In genomic region chr3:24521306-24522154, GRCh38 we compare ENCODE assay signal across 8 cellular contexts. TPM values are rescaled to one million over a fixed set of nuclear protein-coding genes. Genes with fewer than 3 reads are reported as not detected.
DNase-seq lines count a peak whose midpoint lies in the region; ATAC-seq, FAIRE-seq and TF ChIP-seq lines count a peak whose summit lies in the region.

No MANE protein-coding gene starts in this region.

- peak; percentile 38 for DNase-seq in NCI-H146 (lab: John Stamatoyannopoulos, UW)
- no peak for DNase-seq in NCI-H146 treated with DMSO at 0.1 percent for 48 hours (lab: John Stamatoyannopoulos, UW; ENCODE audit: unreplicated experiment)
- peak; percentile 42 to 75 (median 71) for DNase-seq in Peyer's patch
- DNase-seq in fibroblast of lung (ENCODE audit: low read depth in 2 of 2): peak; percentile 34 to 45
- peak; percentile 69 for DNase-seq in urothelium cell line (ENCODE audit: low spot score)
- DNase-seq in NCI-H1694 treated with DMSO at 0.1 percent for 48 hours (lab: John Stamatoyannopoulos, UW): no peak

- H3K36me3 ChIP-seq in Peyer's patch (no peaks in the 10 kb centered on the region), fibroblast of lung (ENCODE audit: control insufficient read depth, insufficient read depth, low read length) (no peaks in the 10 kb centered on the region), mucosa of rectum (ENCODE audit: control insufficient read depth in 2 of 2, insufficient read depth in 2 of 2, low read length in 2 of 2) (no peaks in the 10 kb centered on the region)

- H3K4me2 ChIP-seq in fibroblast of lung (ENCODE audit: extremely low read depth, insufficient read depth, low read length): peak overlapping the region; percentile 87

- peaks cover 0 to 3% (median 0%) of the 10 kb centered on the region in 4 donors for H3K4me1 ChIP-seq in Peyer's patch
- no peaks in the 10 kb centered on the region for H3K4me1 ChIP-seq in fibroblast of lung (ENCODE audit: control insufficient read depth, extremely low read depth, insufficient read depth, low read length)
- H3K4me1 ChIP-seq in mucosa of rectum (ENCODE audit: control insufficient read depth in 2 of 2, insufficient read depth in 2 of 2, low read length in 2 of 2): peaks cover 0 to 11% of the 10 kb centered on the region in 2 donors

- H3K27me3 ChIP-seq in Peyer's patch: no peaks in the 10 kb centered on the region
- no peaks in the 10 kb centered on the region for H3K27me3 ChIP-seq in fibroblast of lung (ENCODE audit: control insufficient read depth, insufficient read depth, low read length)
- peaks cover 0 to 5% of the 10 kb centered on the region in 2 donors for H3K27me3 ChIP-seq in mucosa of rectum (ENCODE audit: control insufficient read depth in 2 of 2, insufficient read depth in 2 of 2, low read length in 2 of 2)

- H3K79me2 ChIP-seq in fibroblast of lung (ENCODE audit: control insufficient read depth, insufficient read depth, low read length): no peaks in the 10 kb centered on the region

- no peaks in the 10 kb centered on the region for H3K9me3 ChIP-seq in Peyer's patch
- H3K9me3 ChIP-seq in fibroblast of lung (ENCODE audit: control insufficient read depth, insufficient read depth, low read depth, low read length): no peaks in the 10 kb centered on the region
- no peaks in the 10 kb centered on the region for H3K9me3 ChIP-seq in mucosa of rectum (ENCODE audit: control insufficient read depth in 2 of 2, low read length in 2 of 2)

- H3K9ac ChIP-seq in fibroblast of lung (ENCODE audit: insufficient read depth, low read length) (peak overlapping the region; percentile 63), mucosa of rectum (ENCODE audit: low read depth in 1 of 2, low read length in 2 of 2) (peak overlapping the region; percentile 70 to 75)

- H3K27ac ChIP-seq in Peyer's patch: peak overlapping the region; percentile 14 to 59 (median 46)
- H3K27ac ChIP-seq in fibroblast of lung (ENCODE audit: insufficient read depth, low read length): no peak overlapping the region
- peak overlapping the region; percentile 6 to 46 for H3K27ac ChIP-seq in mucosa of rectum (ENCODE audit: low read depth in 2 of 2, low read length in 2 of 2)

- TF ChIP-seq CTCF in Peyer's patch (IDR thresholded peaks at IDR 0.05): peak in 1 of 6 experiments; percentile 13
- peak in 1 of 2 donors; percentile 7 for TF ChIP-seq CTCF in fibroblast of lung (conservative IDR thresholded peaks at IDR 0.05 in 1 of 2, IDR thresholded peaks at IDR 0.05 in 1 of 2; ENCODE audit: low read depth in 1 of 2, low read length in 2 of 2)

- peak overlapping the region; percentile 40 to 71 (median 60) for H3K4me3 ChIP-seq in Peyer's patch
- H3K4me3 ChIP-seq in fibroblast of lung (replicated peaks in 1 of 4; ENCODE audit: control extremely low read depth in 1 of 4, insufficient read depth in 1 of 4, low read depth in 3 of 4, low read length in 4 of 4): peak overlapping the region; percentile 50 to 69 (median 58)
- H3K4me3 ChIP-seq in mucosa of rectum (ENCODE audit: low read length in 2 of 2): peak overlapping the region; percentile 67 to 70

- TF ChIP-seq POLR2A in Peyer's patch (IDR thresholded peaks at IDR 0.05): peak in 1 of 2 donors; percentile 6

- peak overlapping the region; percentile 67 for H2AFZ ChIP-seq in fibroblast of lung (ENCODE audit: low read length)

- no peak for FAIRE-seq in urothelium cell line (lab: Jason Lieb, UNC)

- ATAC-seq in HG03159 (IDR thresholded peaks at IDR 0.05; ENCODE audit: unreplicated experiment): no peak

- H4K20me1 ChIP-seq in fibroblast of lung (ENCODE audit: control insufficient read depth, extremely low read depth, insufficient read depth, low read length): no peaks in the 10 kb centered on the region

RNA-seq across cellular contexts. Expression of gene THRB, which starts 26.9 kb away (rescaled TPM):
- total RNA-seq in Peyer's patch (10 to 100 TPM in 2 of 4 donors, 1 to 10 TPM in 2; 2.6 to 13.2 (median 8.4) TPM), fibroblast of lung (3.9 and 7.4 TPM in 2 replicates)
- polyA plus RNA-seq in fibroblast of lung: 1.2 and 4.2 TPM in 2 replicates
- polyA plus RNA-seq in fibroblast of lung (2012): 0.92 and 2.8 TPM in 2 replicates
- 0.70 and 0.98 TPM in 2 replicates for polyA minus RNA-seq in fibroblast of lung (ENCODE audit: low replicate concordance)

Comparison
In these comparisons a context has a peak if more than half of its experiments do, and no peak if none do; other contexts are left out.
1. DNase-seq: peak in NCI-H146 (single experiment), Peyer's patch (3 of 3), fibroblast of lung (2 of 2) and urothelium cell line (single experiment); none in NCI-H146 treated with DMSO at 0.1 percent for 48 hours (single experiment) and NCI-H1694 treated with DMSO at 0.1 percent for 48 hours (single experiment).
2. Peak in every context shown above with its lines, with median percentiles within 50 percentile points of each other: H3K4me3 ChIP-seq.